24 cellular contexts compared by ENCODE assay signal in genomic region chr7:1765336-1765735, GRCh38.
"Had no signal": no experiment of that assay in that cellular context is flagged by ENCODE, and none has a peak within 500 bp of the region (broad histone marks: within the 10 kb centered on the region; RNA-seq: fewer than 3 reads in every experiment).

No MANE protein-coding gene starts in this region.

- H3K36me3 ChIP-seq: MG63, SJCRH30 had no signal

- H3K27ac ChIP-seq: RWPE1, SJCRH30 had no signal

- H3K4me3 ChIP-seq: MG63, SJCRH30 had no signal

- FAIRE-seq: HepG2 had no signal

- H3K4me1 ChIP-seq: SJCRH30 had no signal

- DNase-seq: IMR-90, Karpas-422, KG1, MG63, NCI-H1092 treated with DMSO at 0.1 percent for 48 hours, NCI-H1436, NCI-H187, NCI-H2029, NCI-H2081 treated with DMSO at 0.1 percent for 48 hours, NCI-H2171, NCI-H226, NCI-H446, NCI-H510A, NCI-H524 treated with DMSO at 0.1 percent for 48 hours, NCI-H69, NCI-H774, PC-3, SHP77 treated with DMSO at 0.1 percent for 48 hours, SJCRH30 had no signal

- H3K27me3 ChIP-seq: MG63, SJCRH30 had no signal

- H3K9me3 ChIP-seq: SJCRH30 had no signal

- ATAC-seq: HepG2, Panc1, PC-3, Right ventricle myocardium inferior, SK-N-SH treated with all-trans-retinoic acid at 6 μM for 48 hours had no signal
